8 cellular contexts compared by ENCODE assay signal in genomic region chr12:6874007-6874368, GRCh38. TPM values are rescaled to one million over a fixed set of nuclear protein-coding genes. Genes with fewer than 3 reads are reported as not detected.
DNase-seq lines count a peak whose midpoint lies in the region; ATAC-seq and TF ChIP-seq lines count a peak whose summit lies in the region.
"Not testable (repeated sequence)": the region's sequence is repeated elsewhere in the genome, so short reads cannot be mapped to it uniquely, and the experiment has no call there.

No MANE protein-coding gene starts in this region.

- peaks cover 37% of the 10 kb centered on the region for H3K4me1 ChIP-seq in OCI-LY3 (ENCODE audit: low read length)
- H3K4me1 ChIP-seq in heart left ventricle = peaks cover 8 to 44% (median 32%) of the 10 kb centered on the region in 12 donors
- peaks cover 30 to 38% of the 10 kb centered on the region in 2 donors for H3K4me1 ChIP-seq in mucosa of rectum (ENCODE audit: control insufficient read depth in 2 of 2, insufficient read depth in 2 of 2, low read length in 2 of 2)
- not testable (repeated sequence) for H3K4me1 ChIP-seq in aorta (ENCODE audit: control insufficient read depth in 1 of 2, insufficient read depth in 2 of 2, low read length in 2 of 2)

- H3K4me3 Mint-ChIP-seq in activated T-cell treated with anti-CD3 and anti-CD28 coated beads, Interleukin-2, amount 50 U/mL, for 4 hours = peak overlapping the region; percentile 92

- TF ChIP-seq POLR2A in heart left ventricle (IDR thresholded peaks at IDR 0.05) = not testable (repeated sequence)

- not testable (repeated sequence) for H3K9me3 Mint-ChIP-seq in activated T-cell treated with anti-CD3 and anti-CD28 coated beads, Interleukin-2, amount 50 U/mL, for 4 hours

- not testable (repeated sequence) for H3K79me2 ChIP-seq in OCI-LY3 (ENCODE audit: low read length)

- peaks cover 39% of the 10 kb centered on the region for H3K4me1 Mint-ChIP-seq in activated T-cell treated with anti-CD3 and anti-CD28 coated beads, Interleukin-2, amount 50 U/mL, for 4 hours (ENCODE audit: low read depth)

- H3K4me3 ChIP-seq in GM08714 (ENCODE audit: low read length) (peak overlapping the region; percentile 69; the same call in 1 of the 2 replicates), OCI-LY3 (ENCODE audit: low read length) (peak overlapping the region; percentile 79), choroid plexus epithelial cell (ENCODE audit: low read depth, low read length) (peak overlapping the region; percentile 81), heart left ventricle (peak overlapping the region in 10 of 12 donors; percentile 57 to 93 (median 77)), mucosa of rectum (ENCODE audit: low read length in 2 of 2) (peak overlapping the region; percentile 83 to 94), skeletal muscle cell (ENCODE audit: low read depth, low read length) (peak overlapping the region; percentile 62), aorta (ENCODE audit: low read length in 2 of 2) (peak overlapping the region; percentile 55 to 70)

- intact Hi-C loops in heart left ventricle (cut with DNase I) (loop anchor here in 3 of 10 donors (5.0 to 10.0 kb wide), 4 partner anchors 53 to 93 kb away; partner anchors contain the start of gene ATN1 (in 1 of the 3)), aorta (cut with DNase I) (loop anchor here in 1 of 2 donors (5.0 kb wide), 1 partner anchor 107 kb away; the partner anchor contains the start of gene PTMS)

- H2AFZ ChIP-seq in OCI-LY3 (ENCODE audit: low read depth, low read length) = 0 out of 2 replicates have a peak overlapping the region, but pooled peaks have one; percentile 67

- peak overlapping the region; percentile 99 for H3K4me2 ChIP-seq in OCI-LY3 (ENCODE audit: low read length)

- H3K27me3 Mint-ChIP-seq in activated T-cell treated with anti-CD3 and anti-CD28 coated beads, Interleukin-2, amount 50 U/mL, for 4 hours (ENCODE audit: low read depth) = not testable (repeated sequence)

- H3K9me3 ChIP-seq in OCI-LY3 (ENCODE audit: insufficient read depth, low read length); heart left ventricle; mucosa of rectum (ENCODE audit: control insufficient read depth in 2 of 2, low read length in 2 of 2); aorta (ENCODE audit: control insufficient read depth, low read length): not testable (repeated sequence)

- not testable (repeated sequence) for DNase-seq in activated T-cell treated with anti-CD3 and anti-CD28 coated beads, Interleukin-2, amount 50 U/mL, for 4 hours; choroid plexus epithelial cell (ENCODE audit: low read depth); heart left ventricle; skeletal muscle cell (ENCODE audit: low read depth); aorta

- 52 to 61% (median 56%) methylated on average over 10 of the region's 10 CpGs for WGBS in heart left ventricle, 4 donors
- WGBS in aorta, 2 donors = 32% methylated on average over 10 of the region's 10 CpGs

- TF ChIP-seq CTCF in OCI-LY3 (IDR thresholded peaks at IDR 0.05; ENCODE audit: low read depth, low read length); choroid plexus epithelial cell (conservative IDR thresholded peaks at IDR 0.05; ENCODE audit: low read depth, low read length); heart left ventricle (IDR thresholded peaks at IDR 0.05): not testable (repeated sequence)

- H3K9ac ChIP-seq in OCI-LY3 (ENCODE audit: low read length) = not testable (repeated sequence)
- peak overlapping the region; percentile 74 to 76 for H3K9ac ChIP-seq in mucosa of rectum (ENCODE audit: low read depth in 1 of 2, low read length in 2 of 2)

- H4K20me1 ChIP-seq in OCI-LY3 (ENCODE audit: insufficient read depth, low read length) = peaks cover 27% of the 10 kb centered on the region

- not testable (repeated sequence) for H3K27ac ChIP-seq in OCI-LY3 (ENCODE audit: low read length)
- peak overlapping the region in 11 of 12 donors; percentile 78 to 91 (median 84) for H3K27ac ChIP-seq in heart left ventricle
- peak overlapping the region; percentile 78 to 90 for H3K27ac ChIP-seq in mucosa of rectum (ENCODE audit: low read depth in 2 of 2, low read length in 2 of 2)
- peak overlapping the region in 1 of 2 donors; percentile 71 for H3K27ac ChIP-seq in aorta (ENCODE audit: low read depth in 1 of 2, low read length in 2 of 2)

- H3K36me3 ChIP-seq in OCI-LY3 (replicated peaks; ENCODE audit: low read depth, low read length) = peaks cover 31% of the 10 kb centered on the region
- peaks cover 0 to 38% (median 25%) of the 10 kb centered on the region in 9 donors for H3K36me3 ChIP-seq in heart left ventricle
- H3K36me3 ChIP-seq in mucosa of rectum (ENCODE audit: control insufficient read depth in 2 of 2, insufficient read depth in 2 of 2, low read length in 2 of 2) = peaks cover 19 to 20% of the 10 kb centered on the region in 2 donors
- H3K36me3 ChIP-seq in aorta (ENCODE audit: control insufficient read depth in 1 of 2, insufficient read depth in 2 of 2, low read length in 1 of 2) = not testable (repeated sequence)

- ATAC-seq in activated T-cell treated with anti-CD3 and anti-CD28 coated beads, Interleukin-2, amount 50 U/mL, for 4 hours; heart left ventricle; aorta (ENCODE audit: low FRiP score): not testable (repeated sequence)

- not testable (repeated sequence) for H3K27me3 ChIP-seq in OCI-LY3 (ENCODE audit: low read depth, low read length); heart left ventricle; mucosa of rectum (ENCODE audit: control insufficient read depth in 2 of 2, insufficient read depth in 2 of 2, low read length in 2 of 2); aorta (ENCODE audit: control insufficient read depth in 1 of 2, insufficient read depth in 2 of 2, low read length in 1 of 2)

- H3K36me3 Mint-ChIP-seq in activated T-cell treated with anti-CD3 and anti-CD28 coated beads, Interleukin-2, amount 50 U/mL, for 4 hours (ENCODE audit: insufficient read depth) = peaks cover 21% of the 10 kb centered on the region

RNA-seq across cellular contexts. Expression of gene SPSB2, which starts 0.9 kb away (rescaled TPM):
- total RNA-seq in activated T-cell treated with anti-CD3 and anti-CD28 coated beads, Interleukin-2, amount 50 U/mL, for 4 hours = 1 to 10 TPM; 5.6 to 8.5 (median 6.7) TPM
- 1 to 10 TPM; 2.3 to 6.6 (median 3.1) TPM for total RNA-seq in heart left ventricle
- 1 to 10 TPM; 4.4 to 4.6 TPM for polyA plus RNA-seq in heart left ventricle
- total RNA-seq in aorta = 10 to 100 TPM in 1 of 2 donors, 1 to 10 TPM in 1; 4.2 to 10.2 TPM
- 10 to 100 TPM; 11.1 to 14.3 TPM for polyA plus RNA-seq in aorta

RNA-seq across cellular contexts. Expression of gene TPI1, which starts 6.7 kb away (rescaled TPM):
- total RNA-seq in activated T-cell treated with anti-CD3 and anti-CD28 coated beads, Interleukin-2, amount 50 U/mL, for 4 hours = 1,000 to 10,000 TPM; 1,135 to 1,217 (median 1,169) TPM
- total RNA-seq in heart left ventricle = 1,000 to 10,000 TPM in 1 of 9 donors, 100 to 1,000 TPM in 8; 600 to 1,024 (median 730) TPM
- polyA plus RNA-seq in heart left ventricle = 1,000 to 10,000 TPM in 1 of 2 donors, 100 to 1,000 TPM in 1; 648 to 1,605 TPM
- total RNA-seq in aorta = 100 to 1,000 TPM; 317 TPM
- polyA plus RNA-seq in aorta = 100 to 1,000 TPM; 310 to 314 TPM

RNA-seq across cellular contexts. Expression of gene USP5, which starts 22.0 kb away (rescaled TPM):
- total RNA-seq in activated T-cell treated with anti-CD3 and anti-CD28 coated beads, Interleukin-2, amount 50 U/mL, for 4 hours = 100 to 1,000 TPM; 169 to 192 (median 176) TPM
- total RNA-seq in heart left ventricle (10 to 100 TPM; 42.0 to 96.8 (median 61.6) TPM), aorta (10 to 100 TPM; 59.5 to 64.6 TPM)
- polyA plus RNA-seq in heart left ventricle (10 to 100 TPM; 23.4 to 52.8 TPM), aorta (10 to 100 TPM; 26.7 to 47.0 TPM)

RNA-seq across cellular contexts. Expression of gene CDCA3, which starts 22.9 kb away (rescaled TPM):
- total RNA-seq in activated T-cell treated with anti-CD3 and anti-CD28 coated beads, Interleukin-2, amount 50 U/mL, for 4 hours = 1 to 10 TPM; 1.7 to 4.0 (median 3.1) TPM
- total RNA-seq in heart left ventricle (1 to 10 TPM in 1 of 9 donors, under 1 TPM in 7, not detected in 1; 0.44 to 8.3 (median 0.96) TPM), aorta (1 to 10 TPM in 1 of 2 donors, under 1 TPM in 1; 0.42 to 2.1 TPM)
- polyA plus RNA-seq in heart left ventricle (under 1 TPM; 0.42 to 0.65 TPM), aorta (10 to 100 TPM in 1 of 2 donors, 1 to 10 TPM in 1; 3.6 to 12.6 TPM)

RNA-seq across cellular contexts. Expression of gene LRRC23, which starts 30.6 kb away (rescaled TPM):
- total RNA-seq in activated T-cell treated with anti-CD3 and anti-CD28 coated beads, Interleukin-2, amount 50 U/mL, for 4 hours = 1 to 10 TPM; 2.1 to 3.0 (median 3.0) TPM
- total RNA-seq in heart left ventricle (10 to 100 TPM in 5 of 9 donors, 1 to 10 TPM in 4; 8.2 to 15.1 (median 10.3) TPM), aorta (10 to 100 TPM in 1 of 2 donors, 1 to 10 TPM in 1; 5.3 to 11.2 TPM)
- polyA plus RNA-seq in heart left ventricle (10 to 100 TPM; 14.8 to 15.3 TPM), aorta (10 to 100 TPM; 16.8 to 20.8 TPM)
